2 cellular contexts compared by ENCODE assay signal in genomic region chr1:226870026-226870322, GRCh38.
TF ChIP-seq lines count a peak whose summit lies in the region.

No MANE protein-coding gene starts in this region.

TF ChIP-seq in SK-N-SH, 30 proteins besides CTCF, POLR2A, EP300 and RAD21 (continued from another document):
- TF ChIP-seq ZBTB33 (IDR thresholded peaks at IDR 0.05; ENCODE audit: borderline replicate concordance, low read depth) = no peak
- no peak for TF ChIP-seq FOXM1 (IDR thresholded peaks at IDR 0.05; ENCODE audit: low read depth)
- no peak for TF ChIP-seq USF2 (IDR thresholded peaks at IDR 0.05; ENCODE audit: borderline replicate concordance, low read depth, low read length)
- no peak for TF ChIP-seq FOSL2 (IDR thresholded peaks at IDR 0.05; ENCODE audit: borderline replicate concordance, low read depth)
- TF ChIP-seq RXRA (IDR thresholded peaks at IDR 0.05; ENCODE audit: borderline replicate concordance, low read depth) = no peak
- no peak for TF ChIP-seq TAF1 (IDR thresholded peaks at IDR 0.05; ENCODE audit: borderline replicate concordance, low read depth, low read length)
- TF ChIP-seq POLR2AphosphoS5 (IDR thresholded peaks at IDR 0.05; ENCODE audit: low read depth, low read length) = no peak
- TF ChIP-seq EZH2phosphoT487 (IDR thresholded peaks at IDR 0.05; ENCODE audit: borderline replicate concordance, low read depth) = no peak
- TF ChIP-seq MEF2A (IDR thresholded peaks at IDR 0.05; ENCODE audit: borderline replicate concordance, low read depth) = no peak
- TF ChIP-seq ELF1 (IDR thresholded peaks at IDR 0.05) = no peak
- no peak for TF ChIP-seq TEAD4 (IDR thresholded peaks at IDR 0.05; ENCODE audit: borderline replicate concordance, insufficient read depth)
- TF ChIP-seq NRF1 (IDR thresholded peaks at IDR 0.05; ENCODE audit: low read depth, low read length) = no peak
- no peak for TF ChIP-seq RCOR1 (IDR thresholded peaks at IDR 0.05; ENCODE audit: low read length)
- no peak for TF ChIP-seq TCF12 (IDR thresholded peaks at IDR 0.05)
- TF ChIP-seq MAX (IDR thresholded peaks at IDR 0.05; ENCODE audit: low read depth) = no peak
TF ChIP-seq in SK-N-SH: peak in this region for 0.

TF ChIP-seq in SK-N-SH treated with all-trans-retinoic acid at 6 μM for 48 hours, 23 proteins besides CTCF, POLR2A, EP300 and RAD21 (continued from another document):
- TF ChIP-seq POU6F1 (CRISPR knock-in tag; IDR thresholded peaks at IDR 0.05; ENCODE audit: borderline replicate concordance, low read depth) (no peak), ZC3H10 (CRISPR knock-in tag; IDR thresholded peaks at IDR 0.05) (no peak)
